8 cellular contexts compared by ENCODE assay signal in the genomic region with DNA sequence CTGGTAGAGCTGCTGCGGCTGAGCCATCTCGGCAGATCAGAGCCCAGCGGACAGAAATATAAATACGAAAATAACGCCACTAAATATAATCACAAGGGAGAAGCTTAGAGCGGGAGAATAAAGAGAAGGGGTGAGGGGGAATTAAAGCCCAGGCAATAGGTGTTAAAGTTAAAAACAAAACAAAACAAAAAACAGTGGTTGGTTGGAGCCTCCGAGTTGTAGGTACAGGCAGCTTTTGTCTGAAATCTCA. TPM values are rescaled to one million over a fixed set of nuclear protein-coding genes. Genes with fewer than 3 reads are reported as not detected.
A peak's percentile ranks its signal among the peaks of the same experiment; 100 is the strongest.
DNase-seq lines count a peak whose midpoint lies in the region; ATAC-seq lines count a peak whose summit lies in the region.

No MANE protein-coding gene starts in this region.

- DNase-seq in activated naive CD8-positive, alpha-beta T cell treated with anti-CD3 and anti-CD28 coated beads, Interleukin-2, amount 10 ng/mL, durations not matched to agents 7 days and 5 days: no peak
- no peak for DNase-seq in NK-92 (lab: John Stamatoyannopoulos, UW; ENCODE audit: unreplicated experiment)
- DNase-seq in glomerular visceral epithelial cell (ENCODE audit: extremely low spot score): no peak
- DNase-seq in activated CD4-positive, CD25-positive, alpha-beta regulatory T cell (lab: John Stamatoyannopoulos, UW): no peak

- peaks cover 48% of the 10 kb centered on the region for H3K4me1 ChIP-seq in HUES48 (ENCODE audit: control insufficient read depth, insufficient read depth, low read length)
- H3K4me1 ChIP-seq in iPS-20b (ENCODE audit: insufficient read depth, low read length): peaks cover 17% of the 10 kb centered on the region

- H3K27me3 ChIP-seq in HUES48 (ENCODE audit: control insufficient read depth, insufficient read depth, low read length) (peaks cover 99% of the 10 kb centered on the region), iPS-20b (ENCODE audit: insufficient read depth, low read length) (peaks cover 100% of the 10 kb centered on the region)

- peak overlapping the region; percentile 60 for H3K4me3 ChIP-seq in HUES48 (ENCODE audit: low read depth, low read length)
- peak overlapping the region; percentile 71 for H3K4me3 ChIP-seq in iPS-20b (ENCODE audit: low read length)

- H3K27ac ChIP-seq in HUES48 (ENCODE audit: low read depth, low read length) (peak overlapping the region; percentile 44), iPS-20b (ENCODE audit: low read length) (no peak overlapping the region)

- peak overlapping the region; percentile 63 for H3K4me3 Mint-ChIP-seq in activated naive CD8-positive, alpha-beta T cell treated with anti-CD3 and anti-CD28 coated beads, Interleukin-2, amount 10 ng/mL, durations not matched to agents 7 days and 5 days
- H3K4me3 Mint-ChIP-seq in stimulated activated memory B cell treated with anti-CD40 and anti-IgM and Interleukin-4, amounts not matched to agents 10 μg/mL and 1 μg/mL and 100 μg/mL, for 72 hours: peak overlapping the region; percentile 77

- H3K9me3 Mint-ChIP-seq in activated naive CD8-positive, alpha-beta T cell treated with anti-CD3 and anti-CD28 coated beads, Interleukin-2, amount 10 ng/mL, durations not matched to agents 7 days and 5 days: no peaks in the 10 kb centered on the region
- no peaks in the 10 kb centered on the region for H3K9me3 Mint-ChIP-seq in stimulated activated memory B cell treated with anti-CD40 and anti-IgM and Interleukin-4, amounts not matched to agents 10 μg/mL and 1 μg/mL and 100 μg/mL, for 72 hours

- H3K27me3 Mint-ChIP-seq in activated naive CD8-positive, alpha-beta T cell treated with anti-CD3 and anti-CD28 coated beads, Interleukin-2, amount 10 ng/mL, durations not matched to agents 7 days and 5 days: peaks cover 82% of the 10 kb centered on the region
- H3K27me3 Mint-ChIP-seq in stimulated activated memory B cell treated with anti-CD40 and anti-IgM and Interleukin-4, amounts not matched to agents 10 μg/mL and 1 μg/mL and 100 μg/mL, for 72 hours: peaks cover 77% of the 10 kb centered on the region

- POLR2A ChIA-PET in activated naive CD8-positive, alpha-beta T cell treated with anti-CD3 and anti-CD28 coated beads, Interleukin-2, amount 10 ng/mL, durations not matched to agents 7 days and 5 days (lab: Charles Lee): no interaction called here

- H3K36me3 ChIP-seq in HUES48 (ENCODE audit: control insufficient read depth, insufficient read depth, low read length) (no peaks in the 10 kb centered on the region), iPS-20b (ENCODE audit: insufficient read depth, low read depth, low read length) (no peaks in the 10 kb centered on the region)

- H3K9me3 ChIP-seq in HUES48 (ENCODE audit: control insufficient read depth, insufficient read depth, low read length) (no peaks in the 10 kb centered on the region), iPS-20b (ENCODE audit: insufficient read depth, low read depth, low read length) (no peaks in the 10 kb centered on the region)

- H3K9ac ChIP-seq in HUES48 (ENCODE audit: low read depth, low read length) (0 out of 2 replicates have a peak overlapping the region, but pooled peaks have one; percentile 16), iPS-20b (ENCODE audit: low read depth, low read length) (peak overlapping the region; percentile 81; the same call in 1 of the 2 replicates)

- no peak overlapping the region for H3K27ac Mint-ChIP-seq in activated naive CD8-positive, alpha-beta T cell treated with anti-CD3 and anti-CD28 coated beads, Interleukin-2, amount 10 ng/mL, durations not matched to agents 7 days and 5 days
- no peak overlapping the region for H3K27ac Mint-ChIP-seq in stimulated activated memory B cell treated with anti-CD40 and anti-IgM and Interleukin-4, amounts not matched to agents 10 μg/mL and 1 μg/mL and 100 μg/mL, for 72 hours

- ATAC-seq in activated naive CD8-positive, alpha-beta T cell treated with anti-CD3 and anti-CD28 coated beads, Interleukin-2, amount 10 ng/mL, durations not matched to agents 7 days and 5 days (ENCODE audit: low read depth): no peak
- ATAC-seq in stimulated activated memory B cell treated with anti-CD40 and anti-IgM and Interleukin-4, amounts not matched to agents 10 μg/mL and 1 μg/mL and 100 μg/mL, for 72 hours: no peak
- no peak for ATAC-seq in HG03097 (IDR thresholded peaks at IDR 0.05; ENCODE audit: low FRiP score, unreplicated experiment)

- no peaks in the 10 kb centered on the region for H3K36me3 Mint-ChIP-seq in activated naive CD8-positive, alpha-beta T cell treated with anti-CD3 and anti-CD28 coated beads, Interleukin-2, amount 10 ng/mL, durations not matched to agents 7 days and 5 days
- H3K36me3 Mint-ChIP-seq in stimulated activated memory B cell treated with anti-CD40 and anti-IgM and Interleukin-4, amounts not matched to agents 10 μg/mL and 1 μg/mL and 100 μg/mL, for 72 hours: no peaks in the 10 kb centered on the region

- peaks cover 17% of the 10 kb centered on the region for H3K4me1 Mint-ChIP-seq in activated naive CD8-positive, alpha-beta T cell treated with anti-CD3 and anti-CD28 coated beads, Interleukin-2, amount 10 ng/mL, durations not matched to agents 7 days and 5 days
- peaks cover 42% of the 10 kb centered on the region for H3K4me1 Mint-ChIP-seq in stimulated activated memory B cell treated with anti-CD40 and anti-IgM and Interleukin-4, amounts not matched to agents 10 μg/mL and 1 μg/mL and 100 μg/mL, for 72 hours

RNA-seq across cellular contexts. Expression of gene MEIS1, which starts 1.3 kb away (rescaled TPM):
- not detected for total RNA-seq in activated naive CD8-positive, alpha-beta T cell treated with anti-CD3 and anti-CD28 coated beads, Interleukin-2, amount 10 ng/mL, durations not matched to agents 7 days and 5 days
